In the genomic region with DNA sequence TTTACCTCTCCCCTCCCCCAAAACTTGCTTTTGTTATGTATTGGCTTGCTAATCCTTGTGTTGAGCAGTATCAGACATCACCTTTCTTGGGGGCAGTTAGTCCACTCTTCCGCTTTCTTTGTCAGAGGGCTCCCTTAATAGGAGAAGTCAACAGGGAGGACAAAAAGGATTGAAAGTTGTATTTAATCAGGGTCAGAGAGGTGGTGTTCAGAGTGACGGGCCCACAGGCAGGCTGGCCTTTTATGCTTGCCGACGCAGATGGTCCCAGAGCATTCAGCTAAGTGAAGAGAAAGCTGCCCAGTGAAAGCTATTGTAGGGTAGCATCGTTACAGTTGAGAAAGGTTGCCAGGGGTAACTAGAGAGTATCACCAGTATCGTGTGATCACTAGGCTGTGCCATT, we compare ENCODE assay signal across 17 cellular contexts.
A peak's percentile ranks its signal among the peaks of the same experiment; 100 is the strongest.
DNase-seq lines count a peak whose midpoint lies in the region; ATAC-seq, FAIRE-seq and TF ChIP-seq lines count a peak whose summit lies in the region.
"Had no signal": no experiment of that assay in that cellular context is flagged by ENCODE, and none has a peak within 500 bp of the region (broad histone marks: within the 10 kb centered on the region; RNA-seq: fewer than 3 reads in every experiment).

No MANE protein-coding gene starts in this region.

- peaks cover 21% of the 10 kb centered on the region for H3K4me1 Mint-ChIP-seq in stimulated activated naive CD8-positive, alpha-beta T cell treated with anti-CD3 and anti-CD28 coated beads, Interleukin-15, Interleukin-2, amounts not matched to agents 100 ng/mL and 50 ng/mL, for 24 hours (ENCODE audit: low read depth)
- H3K4me1 Mint-ChIP-seq in stimulated activated naive CD8-positive, alpha-beta T cell treated with anti-CD3 and anti-CD28 coated beads, Interleukin-15, amount 100 ng/mL, for 72 hours, result peaks cover 6% of the 10 kb centered on the region
- H3K4me1 Mint-ChIP-seq in stimulated activated naive B cell treated with anti-CD40 and anti-IgM and Interleukin-4, amounts not matched to agents 10 μg/mL and 1 μg/mL and 100 μg/mL, for 72 hours, result peaks cover 29 to 57% of the 10 kb centered on the region in 2 donors

- no peaks in the 10 kb centered on the region for H3K23me2 ChIP-seq in H1 (ENCODE audit: low read depth, low read length)

- peak overlapping the region; percentile 20 for H3K4me3 ChIP-seq in HUES48 (ENCODE audit: low read depth, low read length)
- peak overlapping the region in 1 of 4 experiments; percentile 41; a peak in 3 of 8 replicates for H3K4me3 ChIP-seq in H1 (ENCODE audit: extremely low read depth in 1 of 4, insufficient read depth in 2 of 4, low read depth in 3 of 4, low read length in 4 of 4)
- H3K4me3 ChIP-seq in thyroid gland (replicated peaks in 1 of 3), result no peak overlapping the region
- H3K4me3 ChIP-seq: hepatocyte had no signal

- H3K36me3 ChIP-seq in HUES48 (ENCODE audit: control insufficient read depth, insufficient read depth, low read length) (peaks cover 3% of the 10 kb centered on the region; the same call in 1 of the 2 replicates), H1 (ENCODE audit: control insufficient read depth in 2 of 4, insufficient read depth in 4 of 4, low read length in 3 of 4) (no peaks in the 10 kb centered on the region), thyroid gland (no peaks in the 10 kb centered on the region)

- no peak for DNase-seq in stimulated activated naive CD8-positive, alpha-beta T cell treated with anti-CD3 and anti-CD28 coated beads, Interleukin-15, amount 100 ng/mL, for 72 hours
- DNase-seq in H1 (ENCODE audit: low read depth in 1 of 2, low spot score in 2 of 2) (peak; percentile 65 to 81), thyroid gland (no peak), DMS79 treated with DMSO at 0.1 percent for 48 hours (lab: John Stamatoyannopoulos, UW) (no peak), HK-2 (ENCODE audit: unreplicated experiment) (no peak)
- peak; percentile 39 for DNase-seq in stimulated activated naive B cell treated with anti-CD40 and anti-IgM and Interleukin-4, amounts not matched to agents 10 μg/mL and 1 μg/mL and 100 μg/mL, for 72 hours
- DNase-seq: ACHN; Calu3; erythroblast; mesenchymal stem cell; NCI-H446; stimulated activated CD4-positive, alpha-beta T cell treated with anti-CD3 and anti-CD28 coated beads, Interleukin-2, amount 100 ng/mL, for 24 hours had no signal

- H3K27ac ChIP-seq in HUES48 (ENCODE audit: low read depth, low read length) (peak overlapping the region; percentile 79), H1 (ENCODE audit: low read depth, low read length) (peak overlapping the region; percentile 71; the same call in 1 of the 2 replicates), thyroid gland (no peak overlapping the region)
- H3K27ac ChIP-seq: hepatocyte, HL-60 had no signal

- TF ChIP-seq EP300 in H1 (IDR thresholded peaks at IDR 0.05; ENCODE audit: borderline replicate concordance in 1 of 2, low read depth in 2 of 2, low read length in 2 of 2), result peak in 1 of 2 experiments; percentile 93; a peak in 2 of 3 replicates

- H3K4me1 ChIP-seq in HUES48 (ENCODE audit: control insufficient read depth, insufficient read depth, low read length) (peaks cover 45% of the 10 kb centered on the region), H1 (replicated peaks in 1 of 4; ENCODE audit: control insufficient read depth in 3 of 4, insufficient read depth in 4 of 4, low read length in 3 of 4) (peaks cover 0 to 13% (median 5%) of the 10 kb centered on the region in 4 experiments; a peak in 3 of 7 replicates), thyroid gland (peaks cover 5 to 14% of the 10 kb centered on the region in 2 donors)

- no peak overlapping the region for H2BK15ac ChIP-seq in H1 (ENCODE audit: low read length)

- H3K56ac ChIP-seq in H1 (replicated peaks; ENCODE audit: insufficient read length, low read depth, low read length), result no peak overlapping the region

- no peak for TF ChIP-seq CTCF in H1 (IDR thresholded peaks at IDR 0.05; ENCODE audit: control extremely low read depth in 1 of 3, insufficient read depth in 1 of 3, low read depth in 1 of 3, low read length in 3 of 3)
- TF ChIP-seq CTCF in thyroid gland (IDR thresholded peaks at IDR 0.05), result no peak

- H3K27me3 Mint-ChIP-seq in stimulated activated naive CD8-positive, alpha-beta T cell treated with anti-CD3 and anti-CD28 coated beads, Interleukin-15, Interleukin-2, amounts not matched to agents 100 ng/mL and 50 ng/mL, for 24 hours, result no peaks in the 10 kb centered on the region
- no peaks in the 10 kb centered on the region for H3K27me3 Mint-ChIP-seq in stimulated activated naive CD8-positive, alpha-beta T cell treated with anti-CD3 and anti-CD28 coated beads, Interleukin-15, amount 100 ng/mL, for 72 hours
- H3K27me3 Mint-ChIP-seq in stimulated activated naive B cell treated with anti-CD40 and anti-IgM and Interleukin-4, amounts not matched to agents 10 μg/mL and 1 μg/mL and 100 μg/mL, for 72 hours, result no peaks in the 10 kb centered on the region
- H3K27me3 Mint-ChIP-seq: activated naive CD8-positive, alpha-beta T cell had no signal

- no peak overlapping the region for H3K4ac ChIP-seq in H1 (replicated peaks; ENCODE audit: insufficient read length, low read depth, low read length)

- no peak overlapping the region for H2AK5ac ChIP-seq in H1 (ENCODE audit: low read depth, low read length)

- H3K4me2 ChIP-seq in H1 (ENCODE audit: insufficient read depth in 1 of 2, low read depth in 2 of 2, low read length in 2 of 2), result peak overlapping the region; percentile 26 to 44
- H3K4me2 ChIP-seq: hepatocyte had no signal

- no peak overlapping the region for H3K4me3 Mint-ChIP-seq in stimulated activated naive CD8-positive, alpha-beta T cell treated with anti-CD3 and anti-CD28 coated beads, Interleukin-15, Interleukin-2, amounts not matched to agents 100 ng/mL and 50 ng/mL, for 24 hours
- H3K4me3 Mint-ChIP-seq in stimulated activated naive CD8-positive, alpha-beta T cell treated with anti-CD3 and anti-CD28 coated beads, Interleukin-15, amount 100 ng/mL, for 72 hours, result no peak overlapping the region
- peak overlapping the region; percentile 57 to 76 for H3K4me3 Mint-ChIP-seq in stimulated activated naive B cell treated with anti-CD40 and anti-IgM and Interleukin-4, amounts not matched to agents 10 μg/mL and 1 μg/mL and 100 μg/mL, for 72 hours
- H3K4me3 Mint-ChIP-seq: activated naive CD8-positive, alpha-beta T cell had no signal

- H3K27me3 ChIP-seq in HUES48 (ENCODE audit: control insufficient read depth, insufficient read depth, low read length) (no peaks in the 10 kb centered on the region), H1 (replicated peaks in 1 of 4; ENCODE audit: control insufficient read depth in 3 of 4, extremely low read depth in 1 of 4, insufficient read depth in 3 of 4, low read length in 3 of 4) (no peaks in the 10 kb centered on the region), thyroid gland (no peaks in the 10 kb centered on the region)
- H3K27me3 ChIP-seq: hepatocyte had no signal

- H3K18ac ChIP-seq in H1 (ENCODE audit: extremely low read depth, low read length), result no peak overlapping the region

- no peak overlapping the region for H3K23ac ChIP-seq in H1 (ENCODE audit: insufficient read length)

- no peak overlapping the region for H2BK20ac ChIP-seq in H1 (ENCODE audit: low read length)

- H4K8ac ChIP-seq in H1 (ENCODE audit: extremely low read depth, insufficient read depth, low read length), result no peak overlapping the region

- ATAC-seq in stimulated activated naive CD8-positive, alpha-beta T cell treated with anti-CD3 and anti-CD28 coated beads, Interleukin-15, amount 100 ng/mL, for 72 hours, result no peak
- ATAC-seq in stimulated activated naive B cell treated with anti-CD40 and anti-IgM and Interleukin-4, amounts not matched to agents 10 μg/mL and 1 μg/mL and 100 μg/mL, for 72 hours (replicated peaks), result peak; percentile 97

- no peaks in the 10 kb centered on the region for H4K20me1 ChIP-seq in H1 (replicated peaks in 1 of 2; ENCODE audit: control insufficient read depth in 1 of 2, insufficient read depth in 2 of 2, low read length in 2 of 2)

- H4K5ac ChIP-seq in H1 (ENCODE audit: insufficient read length, low read depth, low read length), result no peak overlapping the region

- no peak overlapping the region for H2BK12ac ChIP-seq in H1 (ENCODE audit: low read depth, low read length)

- peak; percentile 98 for FAIRE-seq in H1 (lab: Jason Lieb, UNC)

- no peaks in the 10 kb centered on the region for H3K9me3 ChIP-seq in HUES48 (ENCODE audit: control insufficient read depth, insufficient read depth, low read length)
- no peaks in the 10 kb centered on the region for H3K9me3 ChIP-seq in H1 (ENCODE audit: insufficient read depth in 2 of 2, low read depth in 1 of 2, low read length in 1 of 2)
- no peaks in the 10 kb centered on the region for H3K9me3 ChIP-seq in thyroid gland

- H3K79me1 ChIP-seq in H1 (ENCODE audit: low read depth, low read length), result no peaks in the 10 kb centered on the region

- no peak overlapping the region for H2AFZ ChIP-seq in H1 (ENCODE audit: low read length)
- H2AFZ ChIP-seq: hepatocyte had no signal

- 6% methylated on average over 6 of the region's 6 CpGs; no CpG with 5 or more reads in 1 of the 2 experiments for WGBS in H1 (ENCODE audit: extremely low coverage in 1 of 2, insufficient coverage in 1 of 2, insufficient read length in 1 of 2, insufficient replicate concordance in 2 of 2, low coverage in 1 of 2, low lambda C conversion rate in 2 of 2, missing lambda C conversion rate in 1 of 2), 2 experiments
- WGBS in thyroid gland, 2 donors, result 77 to 79% methylated on average over 6 of the region's 6 CpGs

- no peak overlapping the region; the same call in 1 of the 2 replicates for H2BK5ac ChIP-seq in H1 (ENCODE audit: low read depth, low read length)

- H3K9me3 Mint-ChIP-seq in stimulated activated naive CD8-positive, alpha-beta T cell treated with anti-CD3 and anti-CD28 coated beads, Interleukin-15, Interleukin-2, amounts not matched to agents 100 ng/mL and 50 ng/mL, for 24 hours, result peaks cover 4% of the 10 kb centered on the region
- H3K9me3 Mint-ChIP-seq in stimulated activated naive CD8-positive, alpha-beta T cell treated with anti-CD3 and anti-CD28 coated beads, Interleukin-15, amount 100 ng/mL, for 72 hours, result no peaks in the 10 kb centered on the region
- H3K9me3 Mint-ChIP-seq in stimulated activated naive B cell treated with anti-CD40 and anti-IgM and Interleukin-4, amounts not matched to agents 10 μg/mL and 1 μg/mL and 100 μg/mL, for 72 hours, result peaks cover 0 to 4% of the 10 kb centered on the region in 2 donors

- TF ChIP-seq RAD21 in H1 (IDR thresholded peaks at IDR 0.05 in 1 of 2, conservative IDR thresholded peaks at IDR 0.05 in 1 of 2; ENCODE audit: low read depth in 2 of 2, low read length in 2 of 2), result no peak

- peak overlapping the region; percentile 41 for H3K27ac Mint-ChIP-seq in stimulated activated naive CD8-positive, alpha-beta T cell treated with anti-CD3 and anti-CD28 coated beads, Interleukin-15, Interleukin-2, amounts not matched to agents 100 ng/mL and 50 ng/mL, for 24 hours
- H3K27ac Mint-ChIP-seq in stimulated activated naive CD8-positive, alpha-beta T cell treated with anti-CD3 and anti-CD28 coated beads, Interleukin-15, amount 100 ng/mL, for 72 hours, result no peak overlapping the region
- H3K27ac Mint-ChIP-seq in stimulated activated naive B cell treated with anti-CD40 and anti-IgM and Interleukin-4, amounts not matched to agents 10 μg/mL and 1 μg/mL and 100 μg/mL, for 72 hours, result peak overlapping the region; percentile 98
- H3K27ac Mint-ChIP-seq: activated naive CD8-positive, alpha-beta T cell had no signal

- peaks cover 0 to 16% of the 10 kb centered on the region in 2 experiments; a peak in 2 of 4 replicates for H3K79me2 ChIP-seq in H1 (ENCODE audit: control insufficient read depth in 1 of 2, insufficient read depth in 2 of 2, low read length in 2 of 2)
- H3K79me2 ChIP-seq: hepatocyte had no signal

- H3K14ac ChIP-seq in H1 (ENCODE audit: insufficient read length), result no peak overlapping the region

- TF ChIP-seq POLR2A in H1 (IDR thresholded peaks at IDR 0.05; ENCODE audit: control extremely low read depth in 1 of 2, low read depth in 2 of 2, low read length in 2 of 2) (peak in 1 of 2 experiments; percentile 28; a peak in 1 of 3 replicates), thyroid gland (IDR thresholded peaks at IDR 0.05) (no peak)

- peaks cover 73% of the 10 kb centered on the region for H3K36me3 Mint-ChIP-seq in stimulated activated naive CD8-positive, alpha-beta T cell treated with anti-CD3 and anti-CD28 coated beads, Interleukin-15, Interleukin-2, amounts not matched to agents 100 ng/mL and 50 ng/mL, for 24 hours (ENCODE audit: low read depth)
- H3K36me3 Mint-ChIP-seq in stimulated activated naive B cell treated with anti-CD40 and anti-IgM and Interleukin-4, amounts not matched to agents 10 μg/mL and 1 μg/mL and 100 μg/mL, for 72 hours, result peaks cover 46 to 64% of the 10 kb centered on the region in 2 donors

- CTCF ChIA-PET in H1 (lab: Charles Lee; ENCODE audit: partially characterized antibody), result interaction anchor here (0.6 to 2.1 kb wide), 4 partner anchors 11 to 67 kb away, joined by 3 to 8 read pairs (median 3); no protein-coding TSS in a partner anchor

- intact Hi-C loops in thyroid gland (cut with DNase I), result no loop called here

- H4K91ac ChIP-seq in H1 (replicated peaks; ENCODE audit: insufficient read length, low read length), result no peak overlapping the region

- POLR2A ChIA-PET in H1 (lab: Charles Lee; ENCODE audit: partially characterized antibody), result interaction anchor here (0.9 to 1.3 kb wide), 5 partner anchors 9 to 49 kb away, joined by 3 to 4 read pairs (median 3); no protein-coding TSS in a partner anchor

- H3K9ac ChIP-seq in HUES48 (ENCODE audit: low read depth, low read length) (peak overlapping the region; percentile 2; the same call in 1 of the 2 replicates), H1 (replicated peaks in 1 of 4; ENCODE audit: extremely low read depth in 1 of 4, low read depth in 3 of 4, low read length in 3 of 4) (no peak overlapping the region)

- no peak overlapping the region for H2BK120ac ChIP-seq in H1 (replicated peaks; ENCODE audit: low read depth, low read length)

Comparison
In these comparisons a context has a peak if more than half of its experiments do, and no peak if none do; other contexts are left out.
1. H3K27ac Mint-ChIP-seq: peak in stimulated activated naive CD8-positive, alpha-beta T cell treated with anti-CD3 and anti-CD28 coated beads, Interleukin-15, Interleukin-2, amounts not matched to agents 100 ng/mL and 50 ng/mL, for 24 hours (single experiment) and stimulated activated naive B cell treated with anti-CD40 and anti-IgM and Interleukin-4, amounts not matched to agents 10 μg/mL and 1 μg/mL and 100 μg/mL, for 72 hours (single experiment); none in stimulated activated naive CD8-positive, alpha-beta T cell treated with anti-CD3 and anti-CD28 coated beads, Interleukin-15, amount 100 ng/mL, for 72 hours (0 of 2).
2. H3K4me3 Mint-ChIP-seq: peak in stimulated activated naive B cell treated with anti-CD40 and anti-IgM and Interleukin-4, amounts not matched to agents 10 μg/mL and 1 μg/mL and 100 μg/mL, for 72 hours (2 of 2); none in stimulated activated naive CD8-positive, alpha-beta T cell treated with anti-CD3 and anti-CD28 coated beads, Interleukin-15, Interleukin-2, amounts not matched to agents 100 ng/mL and 50 ng/mL, for 24 hours (single experiment) and stimulated activated naive CD8-positive, alpha-beta T cell treated with anti-CD3 and anti-CD28 coated beads, Interleukin-15, amount 100 ng/mL, for 72 hours (0 of 2).
3. DNase-seq: peak in H1 (2 of 2) and stimulated activated naive B cell treated with anti-CD40 and anti-IgM and Interleukin-4, amounts not matched to agents 10 μg/mL and 1 μg/mL and 100 μg/mL, for 72 hours (single experiment); none in stimulated activated naive CD8-positive, alpha-beta T cell treated with anti-CD3 and anti-CD28 coated beads, Interleukin-15, amount 100 ng/mL, for 72 hours (0 of 2), thyroid gland (0 of 2), DMS79 treated with DMSO at 0.1 percent for 48 hours (single experiment) and HK-2 (single experiment).
4. H3K27ac ChIP-seq: peak in HUES48 (single experiment) and H1 (single experiment); none in thyroid gland (0 of 3).